ENCODE assay signal across 31 cellular contexts in genomic region chr6:166523782-166524569, GRCh38.
"Had no signal": no experiment of that assay in that cellular context is flagged by ENCODE, and none has a peak within 500 bp of the region (broad histone marks: within the 10 kb centered on the region; RNA-seq: fewer than 3 reads in every experiment).

No MANE protein-coding gene starts in this region.

- H3K4me1 Mint-ChIP-seq: activated CD4-positive, alpha-beta memory T cell treated with anti-CD3 and anti-CD28 coated beads, Interleukin-2, amount 10 ng/mL, durations not matched to agents 7 days and 5 days; activated CD8-positive, alpha-beta memory T cell treated with anti-CD3 and anti-CD28 coated beads, Interleukin-2, amount 10 ng/mL, durations not matched to agents 7 days and 5 days; activated naive CD8-positive, alpha-beta T cell treated with anti-CD3 and anti-CD28 coated beads, Interleukin-2, amount 10 ng/mL, durations not matched to agents 7 days and 5 days; activated T-helper 17 cell treated with anti-CD3 and anti-CD28 coated beads, Interleukin-2, amount 50 U/mL, for 72 hours had no signal

- H3K4me3 ChIP-seq: ascending aorta, breast epithelium, SJCRH30, SK-N-MC had no signal

- H3K9ac ChIP-seq: KMS-11 had no signal

- H3K27me3 Mint-ChIP-seq: activated CD4-positive, alpha-beta memory T cell treated with anti-CD3 and anti-CD28 coated beads, Interleukin-2, amount 10 ng/mL, durations not matched to agents 7 days and 5 days; activated CD8-positive, alpha-beta memory T cell treated with anti-CD3 and anti-CD28 coated beads, Interleukin-2, amount 10 ng/mL, durations not matched to agents 7 days and 5 days; activated naive CD8-positive, alpha-beta T cell treated with anti-CD3 and anti-CD28 coated beads, Interleukin-2, amount 10 ng/mL, durations not matched to agents 7 days and 5 days; activated T-helper 17 cell treated with anti-CD3 and anti-CD28 coated beads, Interleukin-2, amount 50 U/mL, for 72 hours had no signal

- H3K9me3 Mint-ChIP-seq: activated naive CD8-positive, alpha-beta T cell treated with anti-CD3 and anti-CD28 coated beads, Interleukin-2, amount 10 ng/mL, durations not matched to agents 7 days and 5 days; activated T-cell treated with anti-CD3 and anti-CD28 coated beads, Interleukin-2, amount 50 U/mL, for 72 hours; activated T-helper 17 cell treated with anti-CD3 and anti-CD28 coated beads, Interleukin-2, amount 50 U/mL, for 72 hours had no signal

- H3K36me3 ChIP-seq: breast epithelium, SJCRH30, WERI-Rb-1 had no signal

- ATAC-seq: activated CD8-positive, alpha-beta memory T cell treated with anti-CD3 and anti-CD28 coated beads, Interleukin-2, amount 10 ng/mL, durations not matched to agents 7 days and 5 days; activated T-cell treated with anti-CD3 and anti-CD28 coated beads, Interleukin-2, amount 50 U/mL, for 72 hours; activated T-helper 17 cell treated with anti-CD3 and anti-CD28 coated beads, Interleukin-2, amount 50 U/mL, for 72 hours; Panc1 had no signal

- H3K27ac Mint-ChIP-seq: activated CD4-positive, alpha-beta memory T cell treated with anti-CD3 and anti-CD28 coated beads, Interleukin-2, amount 10 ng/mL, durations not matched to agents 7 days and 5 days; activated CD8-positive, alpha-beta memory T cell treated with anti-CD3 and anti-CD28 coated beads, Interleukin-2, amount 10 ng/mL, durations not matched to agents 7 days and 5 days; activated naive CD8-positive, alpha-beta T cell treated with anti-CD3 and anti-CD28 coated beads, Interleukin-2, amount 10 ng/mL, durations not matched to agents 7 days and 5 days; activated T-cell treated with anti-CD3 and anti-CD28 coated beads, Interleukin-2, amount 50 U/mL, for 72 hours; activated T-helper 17 cell treated with anti-CD3 and anti-CD28 coated beads, Interleukin-2, amount 50 U/mL, for 72 hours had no signal

- H3K4me2 ChIP-seq: KMS-11 had no signal

- H3K27me3 ChIP-seq: ascending aorta, breast epithelium, SJCRH30 had no signal

- H3K4me1 ChIP-seq: ascending aorta, breast epithelium had no signal

- H3K36me3 Mint-ChIP-seq: activated CD8-positive, alpha-beta memory T cell treated with anti-CD3 and anti-CD28 coated beads, Interleukin-2, amount 10 ng/mL, durations not matched to agents 7 days and 5 days; activated naive CD8-positive, alpha-beta T cell treated with anti-CD3 and anti-CD28 coated beads, Interleukin-2, amount 10 ng/mL, durations not matched to agents 7 days and 5 days had no signal

- H3K27ac ChIP-seq: ascending aorta, breast epithelium, KMS-11, SJCRH30, SK-N-MC, WERI-Rb-1 had no signal

- H3K4me3 Mint-ChIP-seq: activated CD4-positive, alpha-beta memory T cell treated with anti-CD3 and anti-CD28 coated beads, Interleukin-2, amount 10 ng/mL, durations not matched to agents 7 days and 5 days; activated CD8-positive, alpha-beta memory T cell treated with anti-CD3 and anti-CD28 coated beads, Interleukin-2, amount 10 ng/mL, durations not matched to agents 7 days and 5 days; activated naive CD8-positive, alpha-beta T cell treated with anti-CD3 and anti-CD28 coated beads, Interleukin-2, amount 10 ng/mL, durations not matched to agents 7 days and 5 days; activated T-cell treated with anti-CD3 and anti-CD28 coated beads, Interleukin-2, amount 50 U/mL, for 72 hours; activated T-helper 17 cell treated with anti-CD3 and anti-CD28 coated beads, Interleukin-2, amount 50 U/mL, for 72 hours had no signal

- DNase-seq: activated CD4-positive, alpha-beta memory T cell treated with anti-CD3 and anti-CD28 coated beads, Interleukin-2, amount 10 ng/mL, durations not matched to agents 7 days and 5 days; activated CD4-positive, alpha-beta T cell treated with anti-CD3 and anti-CD28 coated beads for 1 hour; activated CD4-positive, alpha-beta T cell treated with anti-CD3 and anti-CD28 coated beads for 48 hours; activated CD4-positive, CD25-positive, alpha-beta regulatory T cell; activated CD8-positive, alpha-beta memory T cell treated with anti-CD3 and anti-CD28 coated beads for 24 hours; activated CD8-positive, alpha-beta memory T cell treated with anti-CD3 and anti-CD28 coated beads, Interleukin-2, amount 10 ng/mL, durations not matched to agents 7 days and 5 days; activated CD8-positive, alpha-beta memory T cell treated with anti-CD3 and anti-CD28 coated beads, Interleukin-2, amount 50 U/mL, for 48 hours; activated effector memory CD4-positive, alpha-beta T cell treated with anti-CD3 and anti-CD28 coated beads, Interleukin-2, amount 50 U/mL, for 16 hours; activated naive CD4-positive, alpha-beta T cell; activated naive CD4-positive, alpha-beta T cell treated with anti-CD3 and anti-CD28 coated beads, Interleukin-2, amount 50 U/mL, for 16 hours; activated naive CD8-positive, alpha-beta T cell treated with anti-CD3 and anti-CD28 coated beads, Interleukin-2, amount 10 ng/mL, durations not matched to agents 7 days and 5 days; activated T-cell treated with anti-CD3 and anti-CD28 coated beads, Interleukin-2, amount 50 U/mL, for 72 hours; amygdala; MM.1S; MV-4-11; NCI-H1092; NCI-H1436 treated with DMSO at 0.1 percent for 48 hours; NCI-H1694 treated with DMSO at 0.1 percent for 48 hours; NCI-H2029; NCI-H345; NCI-H524 treated with DMSO at 0.1 percent for 48 hours; SHP77; SJCRH30; T1000; WERI-Rb-1 had no signal

- H3K9me3 ChIP-seq: ascending aorta, breast epithelium had no signal
